Comparison of ENCODE assay signal across 29 cellular contexts in genomic region chr18:10329116-10329515, GRCh38.
DNase-seq lines count a peak whose midpoint lies in the region; FAIRE-seq and TF ChIP-seq lines count a peak whose summit lies in the region.
"Had no signal": no experiment of that assay in that cellular context is flagged by ENCODE, and none has a peak within 500 bp of the region (broad histone marks: within the 10 kb centered on the region; RNA-seq: fewer than 3 reads in every experiment).

No MANE protein-coding gene starts in this region.

- intact Hi-C loops in mammary epithelial cell (cut with micrococcal nuclease) (loop anchor here (10.0 kb wide), 3 partner anchors 126 to 354 kb away; partner anchors contain the start of genes APCDD1 and NAPG), MCF 10A (cut with micrococcal nuclease) (loop anchor here (10.0 kb wide), 1 partner anchor 196 kb away; the partner anchor contains the start of gene NAPG)
- intact Hi-C loops in activated CD4-positive, alpha-beta T cell treated with anti-CD3 and anti-CD28 coated beads, Interleukin-2, amount 10 ng/mL, durations not matched to agents 24 days and 14 days (cut with micrococcal nuclease) = no loop called here

- no peaks in the 10 kb centered on the region for H3K4me1 ChIP-seq in mammary epithelial cell (ENCODE audit: insufficient read depth, low read length)
- H3K4me1 ChIP-seq: BE2C, Caco-2, SJSA1, spleen, thyroid gland had no signal

- no peak for FAIRE-seq in H54 (lab: Jason Lieb, UNC)
- FAIRE-seq: H1 had no signal

- no peaks in the 10 kb centered on the region for H3K36me3 ChIP-seq in mammary epithelial cell (ENCODE audit: insufficient read depth, low read length)
- H3K36me3 ChIP-seq: BE2C, neutrophil, SJSA1, spleen, thyroid gland had no signal

- H3K27ac Mint-ChIP-seq in MCF 10A (ENCODE audit: low read depth, unreplicated experiment) = no peak overlapping the region
- H3K27ac Mint-ChIP-seq in activated CD4-positive, alpha-beta T cell treated with anti-CD3 and anti-CD28 coated beads, Interleukin-2, amount 10 ng/mL, durations not matched to agents 24 days and 14 days = no peak overlapping the region
- H3K27ac Mint-ChIP-seq: activated naive CD8-positive, alpha-beta T cell treated with anti-CD3 and anti-CD28 coated beads for 36 hours; activated T-helper 17 cell treated with anti-CD3 and anti-CD28 coated beads, Interleukin-2, amount 50 U/mL, for 72 hours had no signal

- POLR2A ChIA-PET in MCF 10A (lab: Yijun Ruan, JAX) = no interaction called here

- WGBS in mammary epithelial cell (ENCODE audit: low coverage, missing lambda C conversion rate) = 17% methylated on average over 1 of the region's 1 CpG

- H3K4me1 Mint-ChIP-seq in MCF 10A (ENCODE audit: insufficient read depth, unreplicated experiment) = no peaks in the 10 kb centered on the region
- no peaks in the 10 kb centered on the region for H3K4me1 Mint-ChIP-seq in activated CD4-positive, alpha-beta T cell treated with anti-CD3 and anti-CD28 coated beads, Interleukin-2, amount 10 ng/mL, durations not matched to agents 24 days and 14 days
- H3K4me1 Mint-ChIP-seq: activated naive CD8-positive, alpha-beta T cell treated with anti-CD3 and anti-CD28 coated beads for 36 hours; activated T-helper 17 cell treated with anti-CD3 and anti-CD28 coated beads, Interleukin-2, amount 50 U/mL, for 72 hours had no signal

- H3K4me2 ChIP-seq in mammary epithelial cell (ENCODE audit: insufficient read depth, low read depth, low read length) = no peak overlapping the region

- in situ Hi-C loops in mammary epithelial cell (cut with MboI; ENCODE audit: low sequenced_read_pairs in 2 of 2) = no loop called here
- in situ Hi-C loops in astrocyte of the cerebellum (cut with HindIII; ENCODE audit: low sequenced_read_pairs) = no loop called here

- H3K4me3 ChIP-seq in mammary epithelial cell (replicated peaks in 1 of 3; ENCODE audit: insufficient read depth in 1 of 3, low read depth in 2 of 3, low read length in 3 of 3) (no peak overlapping the region), astrocyte of the cerebellum (ENCODE audit: low read depth, low read length) (no peak overlapping the region), foreskin fibroblast (ENCODE audit: low read depth in 1 of 2, low read length in 2 of 2) (no peak overlapping the region)
- H3K4me3 ChIP-seq: lung, SJSA1, spleen, thyroid gland had no signal

- TF ChIP-seq CTCF in mammary epithelial cell (conservative IDR thresholded peaks at IDR 0.05 in 1 of 2, IDR thresholded peaks at IDR 0.05 in 1 of 2; ENCODE audit: extremely low read depth in 1 of 2, insufficient read depth in 1 of 2, low read depth in 1 of 2, low read length in 2 of 2) (no peak), MCF 10A (IDR thresholded peaks at IDR 0.05; ENCODE audit: unreplicated experiment) (no peak), astrocyte of the cerebellum (IDR thresholded peaks at IDR 0.05; ENCODE audit: low read depth, low read length, missing control alignments) (no peak), foreskin fibroblast (IDR thresholded peaks at IDR 0.05; ENCODE audit: low read depth, low read length) (no peak)

- H3K9ac ChIP-seq in mammary epithelial cell (ENCODE audit: insufficient read depth, low read length) = no peak overlapping the region

- no peaks in the 10 kb centered on the region for H3K9me3 ChIP-seq in mammary epithelial cell (replicated peaks; ENCODE audit: insufficient read depth, low read length)
- H3K9me3 ChIP-seq: BE2C, Caco-2, neutrophil, SJSA1, spleen, thyroid gland had no signal

- no peak overlapping the region for H2AFZ ChIP-seq in mammary epithelial cell (ENCODE audit: low read depth, low read length)

- H3K79me2 ChIP-seq in mammary epithelial cell (ENCODE audit: insufficient read depth, low read length) = no peaks in the 10 kb centered on the region

- dilution Hi-C loops in mammary epithelial cell (cut with HindIII; ENCODE audit: low sequenced_read_pairs) = no loop called here

- H3K27ac ChIP-seq in mammary epithelial cell (ENCODE audit: insufficient read depth, low read depth, low read length) = no peak overlapping the region
- H3K27ac ChIP-seq: epithelial cell of prostate, neutrophil, SJSA1, spleen, thyroid gland had no signal

- no peak overlapping the region for H3K4me3 Mint-ChIP-seq in MCF 10A (ENCODE audit: unreplicated experiment)
- no peak overlapping the region for H3K4me3 Mint-ChIP-seq in activated CD4-positive, alpha-beta T cell treated with anti-CD3 and anti-CD28 coated beads, Interleukin-2, amount 10 ng/mL, durations not matched to agents 24 days and 14 days
- H3K4me3 Mint-ChIP-seq: activated naive CD8-positive, alpha-beta T cell treated with anti-CD3 and anti-CD28 coated beads for 36 hours; activated T-helper 17 cell treated with anti-CD3 and anti-CD28 coated beads, Interleukin-2, amount 50 U/mL, for 72 hours had no signal

- CTCF ChIA-PET in mammary epithelial cell (lab: Charles Lee; ENCODE audit: low non-redundant PET) = no interaction called here
- CTCF ChIA-PET in MCF 10A (lab: Yijun Ruan, JAX) = interaction anchor here (0.7 kb wide), 1 partner anchor 964 kb away, joined by 3 read pairs; no protein-coding TSS in a partner anchor

- DNase-seq in mammary epithelial cell (peak; percentile 12), MCF 10A (ENCODE audit: unreplicated experiment) (no peak), astrocyte of the cerebellum (ENCODE audit: low read depth) (peak; percentile 8), foreskin fibroblast (peak; percentile 34 to 69), DMS 273 (lab: John Stamatoyannopoulos, UW; ENCODE audit: unreplicated experiment) (no peak), COR-L47 (lab: John Stamatoyannopoulos, UW) (no peak), H54 (ENCODE audit: insufficient read length, low spot score) (no peak)
- no peak for DNase-seq in activated CD4-positive, alpha-beta T cell treated with anti-CD3 and anti-CD28 coated beads, Interleukin-2, amount 10 ng/mL, durations not matched to agents 24 days and 14 days
- DNase-seq: 8988T; activated CD4-positive, alpha-beta T cell treated with anti-CD3 and anti-CD28 coated beads, Interleukin-2, amount 50 U/mL, for 1 hour; activated naive CD8-positive, alpha-beta T cell treated with anti-CD3 and anti-CD28 coated beads for 36 hours; BE2C; Caco-2; central memory CD4-positive, alpha-beta T cell; kidney glomerular epithelial cell; NCI-H1105 treated with DMSO at 0.1 percent for 48 hours; NCI-H2081; NCI-H446; NK-92 treated with Interleukin-12 subunit alpha and Interleukin-12 subunit beta, amount 100 ng/mL, for 24 hours; spleen; stimulated activated CD4-positive, alpha-beta T cell treated with anti-CD3 and anti-CD28 coated beads, Interleukin-4, amount 100 ng/mL, for 24 hours; stimulated activated naive CD8-positive, alpha-beta T cell treated with anti-CD3 and anti-CD28 coated beads, Interleukin-15, Interleukin-2, amounts not matched to agents 100 U/mL and 50 U/mL, for 24 hours; thyroid gland had no signal

- H3K27me3 Mint-ChIP-seq in MCF 10A (ENCODE audit: insufficient read depth, unreplicated experiment) = no peaks in the 10 kb centered on the region
- H3K27me3 Mint-ChIP-seq in activated CD4-positive, alpha-beta T cell treated with anti-CD3 and anti-CD28 coated beads, Interleukin-2, amount 10 ng/mL, durations not matched to agents 24 days and 14 days = peaks cover 5% of the 10 kb centered on the region
- H3K27me3 Mint-ChIP-seq: activated naive CD8-positive, alpha-beta T cell treated with anti-CD3 and anti-CD28 coated beads for 36 hours had no signal

- no peaks in the 10 kb centered on the region for H3K9me3 Mint-ChIP-seq in MCF 10A (ENCODE audit: unreplicated experiment)
- H3K9me3 Mint-ChIP-seq in activated CD4-positive, alpha-beta T cell treated with anti-CD3 and anti-CD28 coated beads, Interleukin-2, amount 10 ng/mL, durations not matched to agents 24 days and 14 days = no peaks in the 10 kb centered on the region
- H3K9me3 Mint-ChIP-seq: activated naive CD8-positive, alpha-beta T cell treated with anti-CD3 and anti-CD28 coated beads for 36 hours; activated T-helper 17 cell treated with anti-CD3 and anti-CD28 coated beads, Interleukin-2, amount 50 U/mL, for 72 hours had no signal

- H4K20me1 ChIP-seq in mammary epithelial cell (ENCODE audit: insufficient read depth, low read length) = no peaks in the 10 kb centered on the region

- no peaks in the 10 kb centered on the region for H3K36me3 Mint-ChIP-seq in MCF 10A (ENCODE audit: insufficient read depth, unreplicated experiment)
- no peaks in the 10 kb centered on the region for H3K36me3 Mint-ChIP-seq in activated CD4-positive, alpha-beta T cell treated with anti-CD3 and anti-CD28 coated beads, Interleukin-2, amount 10 ng/mL, durations not matched to agents 24 days and 14 days (ENCODE audit: low read depth)
- H3K36me3 Mint-ChIP-seq: activated naive CD8-positive, alpha-beta T cell treated with anti-CD3 and anti-CD28 coated beads for 36 hours had no signal

- TF ChIP-seq POLR2A in H54 (IDR thresholded peaks at IDR 0.05; ENCODE audit: low read depth, low read length) = no peak

- peaks cover 1% of the 10 kb centered on the region for H3K27me3 ChIP-seq in mammary epithelial cell (ENCODE audit: insufficient read depth, low read length)
- H3K27me3 ChIP-seq: BE2C, neutrophil, SJSA1, spleen, thyroid gland had no signal

- BruUV-seq in mammary epithelial cell (replicated peaks; lab: Mats Ljungman, UMichigan) (no TSS peak), MCF 10A (replicated peaks; lab: Mats Ljungman, UMichigan) (no TSS peak)

Comparison
In these comparisons a context has a peak if more than half of its experiments do, and no peak if none do; other contexts are left out.
1. DNase-seq: peak in mammary epithelial cell (single experiment), astrocyte of the cerebellum (single experiment) and foreskin fibroblast (2 of 2); none in MCF 10A (single experiment), DMS 273 (single experiment), COR-L47 (single experiment), activated CD4-positive, alpha-beta T cell treated with anti-CD3 and anti-CD28 coated beads, Interleukin-2, amount 10 ng/mL, durations not matched to agents 24 days and 14 days (single experiment) and H54 (single experiment).